ENCODE assay signal across 23 cellular contexts in the genomic region with DNA sequence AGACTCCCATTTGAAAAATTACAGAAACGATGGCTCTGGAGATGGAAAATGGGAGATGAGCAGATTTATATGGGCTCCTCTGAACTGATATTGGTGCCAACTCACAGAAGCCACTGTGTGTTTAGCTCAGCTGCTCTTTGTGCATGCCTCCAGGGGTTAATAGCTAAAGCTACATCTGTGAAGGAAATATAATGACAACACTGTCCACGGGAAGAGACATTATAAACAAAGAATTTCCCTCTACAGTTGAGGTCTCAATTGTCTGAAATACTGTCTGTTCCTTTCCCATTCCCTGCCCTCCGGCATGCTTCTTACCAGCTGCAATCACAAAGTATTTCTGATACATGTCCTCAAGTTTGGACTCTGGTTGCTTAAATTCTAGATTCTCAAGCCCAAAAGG. TPM values are rescaled to one million over a fixed set of nuclear protein-coding genes. Genes with fewer than 3 reads are reported as not detected.
A peak's percentile ranks its signal among the peaks of the same experiment; 100 is the strongest.
DNase-seq lines count a peak whose midpoint lies in the region; ATAC-seq, FAIRE-seq and TF ChIP-seq lines count a peak whose summit lies in the region.
"Had no signal": no experiment of that assay in that cellular context is flagged by ENCODE, and none has a peak within 500 bp of the region (broad histone marks: within the 10 kb centered on the region; RNA-seq: fewer than 3 reads in every experiment).

No MANE protein-coding gene starts in this region.

- H3K27me3 Mint-ChIP-seq in progenitor cell of endocrine pancreas: no peaks in the 10 kb centered on the region
- H3K27me3 Mint-ChIP-seq: CD4-positive, CD25-positive, alpha-beta regulatory T cell had no signal

- TF ChIP-seq RAD21 in GM12878 (IDR thresholded peaks at IDR 0.05; ENCODE audit: insufficient read depth, low read depth, low read length): no peak

- no peak for TF ChIP-seq POLR2A in GM12878 (IDR thresholded peaks at IDR 0.05; ENCODE audit: low read depth, low read length)

- H4K20me1 ChIP-seq in GM12878 (ENCODE audit: control insufficient read depth, insufficient read depth): no peaks in the 10 kb centered on the region

- SMC1A ChIA-PET in GM12878 (lab: Charles Lee; ENCODE audit: uncharacterized antibody, unreplicated experiment): interaction anchor here (0.7 kb wide), 1 partner anchor 8 kb away, joined by 3 read pairs; no protein-coding TSS in a partner anchor

- H3K27me3 ChIP-seq in GM12878 (replicated peaks in 1 of 2; ENCODE audit: control insufficient read depth in 2 of 2, insufficient read depth in 2 of 2, low read length in 1 of 2): no peaks in the 10 kb centered on the region

- H2AFZ ChIP-seq in GM12878 (ENCODE audit: control insufficient read depth, low read depth, low read length): no peak overlapping the region

- H3K79me2 ChIP-seq in GM12878 (ENCODE audit: control insufficient read depth, insufficient read depth, low read length): no peaks in the 10 kb centered on the region

- CTCF ChIA-PET in GM12878 (lab: Yijun Ruan, JAX): interaction anchor here (1.0 kb wide), 1 partner anchor 282 kb away, joined by 3 read pairs; no protein-coding TSS in a partner anchor

- peak; percentile 35 for FAIRE-seq in GM12878 (lab: Jason Lieb, UNC)
- FAIRE-seq: GM12892, GM18507, GM19239, H1 had no signal

- H3K4me2 ChIP-seq in GM12878 (ENCODE audit: control insufficient read depth, insufficient read depth): no peak overlapping the region
- H3K4me2 ChIP-seq: KMS-11 had no signal

- in situ Hi-C loops in GM12878 (cut with MboI): no loop called here

- no peak overlapping the region for H3K4me3 Mint-ChIP-seq in progenitor cell of endocrine pancreas (ENCODE audit: low read depth)
- H3K4me3 Mint-ChIP-seq: CD4-positive, CD25-positive, alpha-beta regulatory T cell had no signal

- intact Hi-C loops in GM12878 (cut with micrococcal nuclease; ENCODE audit: unreplicated experiment): no loop called here

- TF ChIP-seq EP300 in GM12878 (IDR thresholded peaks at IDR 0.05; ENCODE audit: borderline replicate concordance in 1 of 2, control insufficient read depth in 1 of 2, low read depth in 2 of 2, low read length in 2 of 2): no peak

- H3K36me3 Mint-ChIP-seq in progenitor cell of endocrine pancreas (ENCODE audit: insufficient read depth): peaks cover 41% of the 10 kb centered on the region

- TF ChIP-seq CTCF in GM12878 (IDR thresholded peaks at IDR 0.05 in 2 of 3, conservative IDR thresholded peaks at IDR 0.05 in 1 of 3; ENCODE audit: control insufficient read depth in 2 of 3, extremely low read depth in 1 of 3, insufficient read depth in 1 of 3, low read depth in 3 of 3, low read length in 3 of 3) (no peak), progenitor cell of endocrine pancreas (IDR thresholded peaks at IDR 0.05; ENCODE audit: unreplicated experiment) (no peak)

- DNase-seq in NCI-H146 treated with DMSO at 0.1 percent for 48 hours (lab: John Stamatoyannopoulos, UW; ENCODE audit: unreplicated experiment) (peak; percentile 4), NCI-H748 (lab: John Stamatoyannopoulos, UW; ENCODE audit: unreplicated experiment) (peak; percentile 82), GM12878 (ENCODE audit: low read depth, low spot score) (no peak), progenitor cell of endocrine pancreas (ENCODE audit: low spot score, unreplicated experiment) (no peak)
- DNase-seq: CD4-positive, CD25-positive, alpha-beta regulatory T cell; DND-41; IMR-90; NCI-H1105 treated with DMSO at 0.1 percent for 48 hours; NCI-H187 treated with DMSO at 0.1 percent for 48 hours; NCI-H2107; NCI-H510A; NCI-H82; Right ventricle myocardium superior; SW 1271 had no signal

- peak overlapping the region; percentile 30 for H3K27ac Mint-ChIP-seq in progenitor cell of endocrine pancreas
- H3K27ac Mint-ChIP-seq: CD4-positive, CD25-positive, alpha-beta regulatory T cell had no signal

- RAD21 ChIA-PET in GM12878 (lab: Charles Lee; ENCODE audit: unreplicated experiment): no interaction called here

- no peaks in the 10 kb centered on the region for H3K4me1 Mint-ChIP-seq in progenitor cell of endocrine pancreas (ENCODE audit: low read depth)

- WGBS in GM12878 (ENCODE audit: insufficient coverage, insufficient replicate concordance, low lambda C conversion rate, missing lambda C conversion rate): 94% methylated on average over 3 of the region's 3 CpGs

- H3K4me3 ChIP-seq in GM12878: no peak overlapping the region
- H3K4me3 ChIP-seq: SK-N-MC had no signal

- H3K9me3 Mint-ChIP-seq in progenitor cell of endocrine pancreas (ENCODE audit: low read depth): peaks cover 23% of the 10 kb centered on the region

- POLR2A ChIA-PET in GM12878 (lab: Charles Lee): no interaction called here

- BruUV-seq in GM12878 (replicated peaks; lab: Mats Ljungman, UMichigan): no TSS peak

- no peak overlapping the region for H3K27ac ChIP-seq in GM12878 (ENCODE audit: control insufficient read depth, insufficient read depth)
- H3K27ac ChIP-seq: KMS-11, SK-N-MC had no signal

- H3K9me3 ChIP-seq in GM12878 (replicated peaks; ENCODE audit: control insufficient read depth, insufficient read depth, low read length): peaks cover 6% of the 10 kb centered on the region

- peaks cover 0 to 18% of the 10 kb centered on the region in 2 experiments; a peak in 2 of 4 replicates for H3K36me3 ChIP-seq in GM12878 (ENCODE audit: control insufficient read depth in 2 of 2, insufficient read depth in 2 of 2, low read length in 1 of 2)

- ATAC-seq in GM12878: no peak
- ATAC-seq in GM18498 (IDR thresholded peaks at IDR 0.05; ENCODE audit: unreplicated experiment): no peak
- ATAC-seq in GM19455 (IDR thresholded peaks at IDR 0.05; ENCODE audit: unreplicated experiment): no peak
- no peak for ATAC-seq in HG03354 (IDR thresholded peaks at IDR 0.05; ENCODE audit: poor library complexity, severe bottlenecking, unreplicated experiment)

- H3K4me1 ChIP-seq in GM12878 (ENCODE audit: control insufficient read depth, insufficient read depth, low read length): no peaks in the 10 kb centered on the region

- H3K9ac ChIP-seq in GM12878 (ENCODE audit: control insufficient read depth, insufficient read depth, low read length): no peak overlapping the region
- H3K9ac ChIP-seq: KMS-11 had no signal

TF ChIP-seq in GM12878, 131 proteins besides CTCF, POLR2A, EP300 and RAD21:
- TF ChIP-seq CBFB (IDR thresholded peaks at IDR 0.05; ENCODE audit: low read depth): no peak

RNA-seq across cellular contexts. Expression of gene PPA2, which starts 40.4 kb away (rescaled TPM):
- total RNA-seq in GM12878 (2013; cell fraction: nucleolus; rRNA removed): 159 and 163 TPM in 2 replicates
- total RNA-seq in GM12878 (2014; rRNA removed) (118 and 136 TPM in 2 replicates), GM12878 (2014; rRNA removed; fragmentation: Illumina TruSeq; extraction: Trizol) (94.8 and 96.9 TPM in 2 replicates), GM12878 (2021) (127 and 128 TPM in 2 replicates), progenitor cell of endocrine pancreas (83.6 and 96.4 TPM in 2 replicates)
- polyA plus RNA-seq in GM12878 (2011; ENCODE audit: low read depth): 39.2 TPM
- polyA plus RNA-seq in GM12878 (2011; rRNA removed) (138 and 219 TPM in 2 replicates), GM12878 (2014; fragmentation: Illumina TruSeq; extraction: Trizol) (93.8 and 125 TPM in 2 replicates), GM12878 (2014; fragmentation: Nextera tagmentation; extraction: Ambion mirVana) (100 to 1,000 TPM; 196 to 205 TPM), GM12878 (2014; rRNA removed) (121 and 153 TPM in 2 replicates), GM12878 (2016; fragmentation: Nextera tagmentation; extraction: Ambion mirVana) (100 to 1,000 TPM; 286 to 293 TPM)
- polyA plus RNA-seq in GM12878 (2011; cell fraction: cytosol; rRNA removed): 51.1 and 68.6 TPM in 2 replicates
- polyA plus RNA-seq in GM12878 (2011; cell fraction: nucleus; rRNA removed): 56.7 and 64.4 TPM in 2 replicates
- polyA plus RNA-seq in GM12878 (2012): 63.9 and 102 TPM in 2 replicates
- 35.4 and 38.7 TPM in 2 replicates for polyA minus RNA-seq in GM12878 (2011; rRNA and poly(A)+ RNA removed)
- 26.7 and 43.6 TPM in 2 replicates for polyA minus RNA-seq in GM12878 (2011; cell fraction: cytosol; rRNA and poly(A)+ RNA removed)
- polyA minus RNA-seq in GM12878 (2011; cell fraction: nucleus; rRNA and poly(A)+ RNA removed): 79.2 and 114 TPM in 2 replicates

Comparison
In these comparisons a context has a peak if more than half of its experiments do, and no peak if none do; other contexts are left out.
1. DNase-seq: peak in NCI-H146 treated with DMSO at 0.1 percent for 48 hours (single experiment) and NCI-H748 (single experiment); none in GM12878 (single experiment) and progenitor cell of endocrine pancreas (single experiment).